ENCODE assay signal across 22 cellular contexts in the genomic region with DNA sequence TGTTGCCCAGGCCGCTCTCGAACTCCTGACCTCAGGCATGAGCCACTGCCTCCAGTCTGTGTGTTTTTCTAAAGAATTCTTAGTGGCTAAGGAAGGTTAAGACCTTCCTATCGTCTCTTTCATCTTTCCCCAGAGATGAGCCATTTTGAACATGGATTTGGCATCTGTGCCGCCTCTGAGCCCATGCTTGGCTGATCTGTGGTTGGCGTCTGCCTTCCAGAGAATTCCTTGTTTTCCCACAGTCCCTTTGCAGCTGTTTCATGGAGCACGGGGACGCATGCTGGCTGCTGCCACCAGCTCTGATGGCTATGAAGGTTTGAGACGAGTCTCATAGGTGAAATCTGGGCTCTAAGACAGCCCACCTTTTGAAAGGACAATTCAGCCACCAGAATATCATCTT.
A peak's percentile ranks its signal among the peaks of the same experiment; 100 is the strongest.
DNase-seq lines count a peak whose midpoint lies in the region; ATAC-seq and TF ChIP-seq lines count a peak whose summit lies in the region.
"Had no signal": no experiment of that assay in that cellular context is flagged by ENCODE, and none has a peak within 500 bp of the region (broad histone marks: within the 10 kb centered on the region; RNA-seq: fewer than 3 reads in every experiment).

No MANE protein-coding gene starts in this region.

- no peaks in the 10 kb centered on the region for H3K36me3 ChIP-seq in skeletal muscle satellite cell (ENCODE audit: insufficient read depth, low read length)
- no peaks in the 10 kb centered on the region for H3K36me3 ChIP-seq in esophagus squamous epithelium
- H3K36me3 ChIP-seq: HAP-1, tibial artery had no signal

- H3K27ac ChIP-seq in esophagus squamous epithelium: no peak overlapping the region
- H3K27ac ChIP-seq: 22Rv1, tibial artery had no signal

- 86 to 90% methylated on average over 2 to 8 of the region's 8 CpGs for WGBS in esophagus squamous epithelium, 2 donors

- H3K4me3 ChIP-seq in skeletal muscle satellite cell (ENCODE audit: low read length): peak overlapping the region; percentile 33
- H3K4me3 ChIP-seq in esophagus squamous epithelium: no peak overlapping the region
- H3K4me3 ChIP-seq: HAP-1, K562, tibial artery had no signal

- H3K27ac Mint-ChIP-seq in activated CD4-positive, alpha-beta T cell treated with anti-CD3 and anti-CD28 coated beads, Interleukin-2, amount 10 ng/mL, durations not matched to agents 7 days and 5 days: peak overlapping the region; percentile 36
- H3K27ac Mint-ChIP-seq in naive thymus-derived CD8-positive, alpha-beta T cell: no peak overlapping the region
- H3K27ac Mint-ChIP-seq: immature natural killer cell; stimulated activated naive CD8-positive, alpha-beta T cell treated with anti-CD3 and anti-CD28 coated beads, Interleukin-15, amount 100 ng/mL, for 72 hours had no signal

- H3K4me2 ChIP-seq in skeletal muscle satellite cell (ENCODE audit: low read length): peak overlapping the region; percentile 31

- H3K27me3 Mint-ChIP-seq in activated CD4-positive, alpha-beta T cell treated with anti-CD3 and anti-CD28 coated beads, Interleukin-2, amount 10 ng/mL, durations not matched to agents 7 days and 5 days: peaks cover 8% of the 10 kb centered on the region
- peaks cover 2 to 20% (median 9%) of the 10 kb centered on the region in 5 donors for H3K27me3 Mint-ChIP-seq in naive thymus-derived CD8-positive, alpha-beta T cell

- CTCF ChIA-PET in activated CD4-positive, alpha-beta T cell treated with anti-CD3 and anti-CD28 coated beads, Interleukin-2, amount 10 ng/mL, durations not matched to agents 7 days and 5 days (lab: Charles Lee): interaction anchor here (0.6 kb wide), 1 partner anchor 1133 kb away, joined by 3 read pairs; no protein-coding TSS in a partner anchor

- no peak for TF ChIP-seq CTCF in esophagus squamous epithelium (IDR thresholded peaks at IDR 0.05)

- no peaks in the 10 kb centered on the region for H3K4me1 Mint-ChIP-seq in activated CD4-positive, alpha-beta T cell treated with anti-CD3 and anti-CD28 coated beads, Interleukin-2, amount 10 ng/mL, durations not matched to agents 7 days and 5 days
- H3K4me1 Mint-ChIP-seq in naive thymus-derived CD8-positive, alpha-beta T cell: peaks cover 0 to 10% (median 6%) of the 10 kb centered on the region in 4 donors
- H3K4me1 Mint-ChIP-seq: immature natural killer cell had no signal

- H3K4me3 Mint-ChIP-seq in activated CD4-positive, alpha-beta T cell treated with anti-CD3 and anti-CD28 coated beads, Interleukin-2, amount 10 ng/mL, durations not matched to agents 7 days and 5 days: no peak overlapping the region
- H3K4me3 Mint-ChIP-seq in naive thymus-derived CD8-positive, alpha-beta T cell: no peak overlapping the region
- H3K4me3 Mint-ChIP-seq: immature natural killer cell; stimulated activated naive CD8-positive, alpha-beta T cell treated with anti-CD3 and anti-CD28 coated beads, Interleukin-15, amount 100 ng/mL, for 72 hours had no signal

- no peaks in the 10 kb centered on the region for H3K36me3 Mint-ChIP-seq in activated CD4-positive, alpha-beta T cell treated with anti-CD3 and anti-CD28 coated beads, Interleukin-2, amount 10 ng/mL, durations not matched to agents 7 days and 5 days (ENCODE audit: low read depth)
- no peaks in the 10 kb centered on the region for H3K36me3 Mint-ChIP-seq in naive thymus-derived CD8-positive, alpha-beta T cell
- H3K36me3 Mint-ChIP-seq: immature natural killer cell had no signal

- H3K27me3 ChIP-seq in skeletal muscle satellite cell (ENCODE audit: control insufficient read depth, insufficient read depth, low read length): no peaks in the 10 kb centered on the region
- H3K27me3 ChIP-seq in esophagus squamous epithelium: no peaks in the 10 kb centered on the region
- H3K27me3 ChIP-seq: tibial artery had no signal

- H3K4me1 ChIP-seq in skeletal muscle satellite cell (ENCODE audit: control insufficient read depth, insufficient read depth, low read length) (peaks cover 7% of the 10 kb centered on the region), esophagus squamous epithelium (no peaks in the 10 kb centered on the region)
- H3K4me1 ChIP-seq: HAP-1, tibial artery had no signal

- no peak for ATAC-seq in naive thymus-derived CD8-positive, alpha-beta T cell
- ATAC-seq: activated CD4-positive, CD25-positive, alpha-beta regulatory T cell treated with anti-CD3 and anti-CD28 coated beads, Interleukin-2, amount 50 U/mL, for 24 hours; K562; stimulated activated naive CD8-positive, alpha-beta T cell treated with anti-CD3 and anti-CD28 coated beads, Interleukin-15, amount 100 ng/mL, for 72 hours had no signal

- H3K9me3 Mint-ChIP-seq in activated CD4-positive, alpha-beta T cell treated with anti-CD3 and anti-CD28 coated beads, Interleukin-2, amount 10 ng/mL, durations not matched to agents 7 days and 5 days: no peaks in the 10 kb centered on the region
- peaks cover 0 to 3% (median 0%) of the 10 kb centered on the region in 9 donors for H3K9me3 Mint-ChIP-seq in naive thymus-derived CD8-positive, alpha-beta T cell
- H3K9me3 Mint-ChIP-seq: immature natural killer cell; stimulated activated naive CD8-positive, alpha-beta T cell treated with anti-CD3 and anti-CD28 coated beads, Interleukin-15, amount 100 ng/mL, for 72 hours had no signal

- no peak for DNase-seq in activated CD4-positive, alpha-beta T cell treated with anti-CD3 and anti-CD28 coated beads, Interleukin-2, amount 10 ng/mL, durations not matched to agents 7 days and 5 days
- no peak for DNase-seq in activated CD4-positive, alpha-beta T cell treated with anti-CD3 and anti-CD28 coated beads for 48 hours
- peak; percentile 65 for DNase-seq in SW480 (ENCODE audit: low spot score)
- peak; percentile 55 for DNase-seq in kidney glomerular epithelial cell (lab: John Stamatoyannopoulos, UW)
- DNase-seq in NCI-H1930 (lab: John Stamatoyannopoulos, UW): no peak
- DNase-seq in naive thymus-derived CD8-positive, alpha-beta T cell: no peak
- DNase-seq in esophagus squamous epithelium (lab: John Stamatoyannopoulos, UW): no peak
- DNase-seq: activated gamma-delta T cell treated with Interleukin-2 at 50 U/mL for 16 hours; activated T-cell treated with anti-CD3 and anti-CD28 coated beads, Interleukin-2, amount 50 U/mL, for 1 hour; foreskin fibroblast; immature natural killer cell; NCI-H146; NCI-H2171 treated with DMSO at 0.1 percent for 48 hours; NCI-H526; occipital lobe; stimulated activated naive CD8-positive, alpha-beta T cell treated with anti-CD3 and anti-CD28 coated beads, Interleukin-15, amount 100 ng/mL, for 72 hours; tibial artery had no signal

- intact Hi-C loops in esophagus squamous epithelium (cut with DNase I): no loop called here

- peak overlapping the region; percentile 14 for H3K9ac ChIP-seq in skeletal muscle satellite cell (ENCODE audit: low read depth, low read length)

- no peaks in the 10 kb centered on the region for H3K9me3 ChIP-seq in skeletal muscle satellite cell (replicated peaks; ENCODE audit: low read length)
- no peaks in the 10 kb centered on the region for H3K9me3 ChIP-seq in esophagus squamous epithelium
- H3K9me3 ChIP-seq: HAP-1, tibial artery had no signal

- TF ChIP-seq POLR2A in esophagus squamous epithelium (IDR thresholded peaks at IDR 0.05): no peak

- POLR2A ChIA-PET in activated CD4-positive, alpha-beta T cell treated with anti-CD3 and anti-CD28 coated beads, Interleukin-2, amount 10 ng/mL, durations not matched to agents 7 days and 5 days (lab: Charles Lee): no interaction called here
- POLR2A ChIA-PET in naive thymus-derived CD8-positive, alpha-beta T cell (lab: Charles Lee): no interaction called here

Comparison
In these comparisons a context has a peak if more than half of its experiments do, and no peak if none do; other contexts are left out.
1. DNase-seq: peak in SW480 (single experiment) and kidney glomerular epithelial cell (single experiment); none in activated CD4-positive, alpha-beta T cell treated with anti-CD3 and anti-CD28 coated beads, Interleukin-2, amount 10 ng/mL, durations not matched to agents 7 days and 5 days (single experiment), activated CD4-positive, alpha-beta T cell treated with anti-CD3 and anti-CD28 coated beads for 48 hours (single experiment), NCI-H1930 (0 of 2), naive thymus-derived CD8-positive, alpha-beta T cell (0 of 10) and esophagus squamous epithelium (single experiment).